ENCODE assay signal across 1 cellular context in genomic region chr17:77667478-77667877, GRCh38.
TF ChIP-seq lines count a peak whose summit lies in the region.

No MANE protein-coding gene starts in this region.

TF ChIP-seq in WTC11, 78 proteins besides CTCF, POLR2A, EP300 and RAD21 (continued from another document):
- TF ChIP-seq ZNF532 (CRISPR knock-in tag; IDR thresholded peaks at IDR 0.05; ENCODE audit: borderline replicate concordance), result no peak
